In the genomic region with DNA sequence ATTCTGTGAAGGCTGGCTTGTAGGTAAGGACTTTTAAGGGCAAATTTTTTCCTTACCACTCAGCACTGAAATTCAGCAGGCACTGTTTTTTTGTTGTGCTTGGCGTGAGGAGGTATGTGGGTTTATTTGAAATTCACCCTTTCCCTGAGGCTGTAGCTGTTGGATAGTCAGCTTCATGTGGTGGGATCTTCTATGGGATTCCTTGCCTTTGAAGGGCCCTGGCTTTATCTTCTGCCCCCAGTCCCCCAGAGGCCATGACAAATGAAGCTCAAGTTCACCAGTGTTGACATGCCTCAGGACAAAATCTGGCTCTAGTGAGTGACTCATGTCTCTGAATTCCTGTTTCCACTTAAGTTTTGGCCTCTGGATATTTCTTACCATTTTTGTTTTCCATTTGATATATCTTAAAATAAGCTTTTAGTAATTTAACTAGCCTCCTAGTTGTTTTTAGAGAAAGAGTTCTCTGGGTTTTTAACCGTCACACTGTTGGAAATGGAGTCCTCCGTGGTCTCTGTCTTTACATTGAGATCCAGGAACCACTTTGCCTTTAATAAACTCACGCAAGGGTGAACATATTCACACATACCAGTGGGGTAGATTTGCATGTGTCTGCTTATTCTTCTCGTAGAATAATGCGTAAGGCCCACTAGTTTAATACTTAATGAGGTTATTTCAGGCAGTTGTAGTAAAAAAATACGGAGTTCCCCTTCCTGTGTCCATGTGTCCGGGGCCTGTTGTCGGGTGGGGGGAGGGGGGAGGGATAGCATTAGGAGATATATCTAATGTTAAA, we compare ENCODE assay signal across 1 cellular context.
TF ChIP-seq lines count a peak whose summit lies in the region.

No MANE protein-coding gene starts in this region.

TF ChIP-seq in H1, 55 proteins besides CTCF, POLR2A, EP300 and RAD21 (continued from another document):
- TF ChIP-seq, protein P1, sequence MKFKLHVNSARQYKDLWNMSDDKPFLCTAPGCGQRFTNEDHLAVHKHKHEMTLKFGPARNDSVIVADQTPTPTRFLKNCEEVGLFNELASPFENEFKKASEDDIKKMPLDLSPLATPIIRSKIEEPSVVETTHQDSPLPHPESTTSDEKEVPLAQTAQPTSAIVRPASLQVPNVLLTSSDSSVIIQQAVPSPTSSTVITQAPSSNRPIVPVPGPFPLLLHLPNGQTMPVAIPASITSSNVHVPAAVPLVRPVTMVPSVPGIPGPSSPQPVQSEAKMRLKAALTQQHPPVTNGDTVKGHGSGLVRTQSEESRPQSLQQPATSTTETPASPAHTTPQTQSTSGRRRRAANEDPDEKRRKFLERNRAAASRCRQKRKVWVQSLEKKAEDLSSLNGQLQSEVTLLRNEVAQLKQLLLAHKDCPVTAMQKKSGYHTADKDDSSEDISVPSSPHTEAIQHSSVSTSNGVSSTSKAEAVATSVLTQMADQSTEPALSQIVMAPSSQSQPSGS (IDR thresholded peaks at IDR 0.05; ENCODE audit: low read length): no peak
- TF ChIP-seq TAF1 (IDR thresholded peaks at IDR 0.05; ENCODE audit: low read depth, low read length) (no peak), FOSL1 (IDR thresholded peaks at IDR 0.05; ENCODE audit: insufficient read depth, low read depth, low read length) (no peak), MAFK (IDR thresholded peaks at IDR 0.05; ENCODE audit: low read depth, low read length) (no peak), CREB1 (IDR thresholded peaks at IDR 0.05) (no peak)
TF ChIP-seq in H1: peak in this region for 0.
